ENCODE assay signal across 7 cellular contexts in genomic region chr22:50199836-50200332, GRCh38. TPM values are rescaled to one million over a fixed set of nuclear protein-coding genes. Genes with fewer than 3 reads are reported as not detected.
DNase-seq lines count a peak whose midpoint lies in the region; ATAC-seq lines count a peak whose summit lies in the region.
"Had no signal": no experiment of that assay in that cellular context is flagged by ENCODE, and none has a peak within 500 bp of the region (broad histone marks: within the 10 kb centered on the region; RNA-seq: fewer than 3 reads in every experiment).

No MANE protein-coding gene starts in this region.

- H3K4me3 Mint-ChIP-seq in activated CD4-positive, alpha-beta T cell treated with anti-CD3 and anti-CD28 coated beads, Interleukin-2, amount 10 ng/mL, durations not matched to agents 24 days and 14 days, result peak overlapping the region; percentile 76

- H3K27me3 Mint-ChIP-seq in activated CD4-positive, alpha-beta T cell treated with anti-CD3 and anti-CD28 coated beads, Interleukin-2, amount 10 ng/mL, durations not matched to agents 24 days and 14 days, result no peaks in the 10 kb centered on the region

- peaks cover 31% of the 10 kb centered on the region for H3K36me3 Mint-ChIP-seq in activated CD4-positive, alpha-beta T cell treated with anti-CD3 and anti-CD28 coated beads, Interleukin-2, amount 10 ng/mL, durations not matched to agents 24 days and 14 days (ENCODE audit: low read depth)

- no peaks in the 10 kb centered on the region for H3K27me3 ChIP-seq in rectal smooth muscle tissue (ENCODE audit: control insufficient read depth, insufficient read depth, low read length)

- no peaks in the 10 kb centered on the region for H3K9me3 Mint-ChIP-seq in activated CD4-positive, alpha-beta T cell treated with anti-CD3 and anti-CD28 coated beads, Interleukin-2, amount 10 ng/mL, durations not matched to agents 24 days and 14 days

- peak overlapping the region; percentile 14 for H3K27ac ChIP-seq in rectal smooth muscle tissue (ENCODE audit: low read depth, low read length)

- H3K27ac Mint-ChIP-seq in activated CD4-positive, alpha-beta T cell treated with anti-CD3 and anti-CD28 coated beads, Interleukin-2, amount 10 ng/mL, durations not matched to agents 24 days and 14 days, result peak overlapping the region; percentile 53

- peaks cover 19% of the 10 kb centered on the region for H3K4me1 Mint-ChIP-seq in activated CD4-positive, alpha-beta T cell treated with anti-CD3 and anti-CD28 coated beads, Interleukin-2, amount 10 ng/mL, durations not matched to agents 24 days and 14 days

- H3K4me3 ChIP-seq in rectal smooth muscle tissue (ENCODE audit: low read length), result peak overlapping the region; percentile 68

- intact Hi-C loops in activated CD4-positive, alpha-beta T cell treated with anti-CD3 and anti-CD28 coated beads, Interleukin-2, amount 10 ng/mL, durations not matched to agents 24 days and 14 days (cut with micrococcal nuclease), result loop anchor here (1.0 to 5.0 kb wide), 4 partner anchors 10 to 268 kb away; partner anchors contain the start of genes TRABD and TUBGCP6

- H3K4me1 ChIP-seq in rectal smooth muscle tissue (ENCODE audit: control insufficient read depth, insufficient read depth, low read length), result peaks cover 13% of the 10 kb centered on the region

- no peaks in the 10 kb centered on the region for H3K36me3 ChIP-seq in rectal smooth muscle tissue (ENCODE audit: control insufficient read depth, insufficient read depth, low read length)

- ATAC-seq in HG03175 (IDR thresholded peaks at IDR 0.05; ENCODE audit: unreplicated experiment), result no peak

- H3K9ac ChIP-seq in rectal smooth muscle tissue (ENCODE audit: low read length), result peak overlapping the region; percentile 62

- peak; percentile 71 for DNase-seq in activated CD4-positive, alpha-beta T cell treated with anti-CD3 and anti-CD28 coated beads, Interleukin-2, amount 10 ng/mL, durations not matched to agents 24 days and 14 days
- no peak for DNase-seq in activated CD4-positive, alpha-beta T cell treated with anti-CD3 and anti-CD28 coated beads, Interleukin-2, amount 50 U/mL, for 1 hour
- DNase-seq in ecto neural progenitor cell (ENCODE audit: low spot score) (peak; percentile 68), midbrain (lab: John Stamatoyannopoulos, UW) (no peak)

RNA-seq across cellular contexts. Expression of gene SELENOO, which starts 0.9 kb away (rescaled TPM):
- total RNA-seq in activated CD4-positive, alpha-beta T cell treated with anti-CD3 and anti-CD28 coated beads, Interleukin-2, amount 10 ng/mL, durations not matched to agents 24 days and 14 days, result 24.0 and 25.2 TPM in 2 replicates

RNA-seq across cellular contexts. Expression of gene TRABD, which starts 14.2 kb away (rescaled TPM):
- total RNA-seq in activated CD4-positive, alpha-beta T cell treated with anti-CD3 and anti-CD28 coated beads, Interleukin-2, amount 10 ng/mL, durations not matched to agents 24 days and 14 days, result 94.4 and 97.4 TPM in 2 replicates

RNA-seq across cellular contexts. Expression of gene PANX2, which starts 29.4 kb away (rescaled TPM):
- total RNA-seq in activated CD4-positive, alpha-beta T cell treated with anti-CD3 and anti-CD28 coated beads, Interleukin-2, amount 10 ng/mL, durations not matched to agents 24 days and 14 days, result 1.4 and 1.6 TPM in 2 replicates
- total RNA-seq: renal cortical epithelial cell had no signal

RNA-seq across cellular contexts. Expression of gene TUBGCP6, which starts 44.9 kb away (rescaled TPM):
- total RNA-seq in activated CD4-positive, alpha-beta T cell treated with anti-CD3 and anti-CD28 coated beads, Interleukin-2, amount 10 ng/mL, durations not matched to agents 24 days and 14 days, result 51.1 and 51.7 TPM in 2 replicates

RNA-seq across cellular contexts. Expression of gene HDAC10, which starts 51.2 kb away (rescaled TPM):
- total RNA-seq in activated CD4-positive, alpha-beta T cell treated with anti-CD3 and anti-CD28 coated beads, Interleukin-2, amount 10 ng/mL, durations not matched to agents 24 days and 14 days, result 62.2 and 64.6 TPM in 2 replicates

Comparison
In these comparisons a context has a peak if more than half of its experiments do, and no peak if none do; other contexts are left out.
1. DNase-seq: peak in activated CD4-positive, alpha-beta T cell treated with anti-CD3 and anti-CD28 coated beads, Interleukin-2, amount 10 ng/mL, durations not matched to agents 24 days and 14 days (single experiment) and ecto neural progenitor cell (single experiment); none in activated CD4-positive, alpha-beta T cell treated with anti-CD3 and anti-CD28 coated beads, Interleukin-2, amount 50 U/mL, for 1 hour (single experiment) and midbrain (single experiment).